Comparison of ENCODE assay signal across 10 cellular contexts in genomic region chr20:46562009-46562372, GRCh38. TPM values are rescaled to one million over a fixed set of nuclear protein-coding genes. Genes with fewer than 3 reads are reported as not detected.
DNase-seq lines count a peak whose midpoint lies in the region; ATAC-seq and TF ChIP-seq lines count a peak whose summit lies in the region.
"Had no signal": no experiment of that assay in that cellular context is flagged by ENCODE, and none has a peak within 500 bp of the region (broad histone marks: within the 10 kb centered on the region; RNA-seq: fewer than 3 reads in every experiment).

No MANE protein-coding gene starts in this region.

- DNase-seq in dorsolateral prefrontal cortex (no peak), prostate gland (ENCODE audit: low spot score) (no peak), NCI-H2107 treated with DMSO at 0.1 percent for 48 hours (lab: John Stamatoyannopoulos, UW; ENCODE audit: unreplicated experiment) (no peak)
- no peak for DNase-seq in activated CD4-positive, alpha-beta memory T cell treated with anti-CD3 and anti-CD28 coated beads, Interleukin-2, amount 10 ng/mL, durations not matched to agents 7 days and 5 days
- DNase-seq in stimulated activated effector memory CD8-positive, alpha-beta T cell treated with anti-CD3 and anti-CD28 coated beads, Interleukin-12 subunit alpha, Interleukin-12 subunit beta, amount 100 ng/mL, for 72 hours (ENCODE audit: low spot score in 2 of 2), result no peak

- CTCF ChIA-PET in activated CD4-positive, alpha-beta memory T cell treated with anti-CD3 and anti-CD28 coated beads, Interleukin-2, amount 10 ng/mL, durations not matched to agents 7 days and 5 days (lab: Charles Lee), result interaction anchor here (0.6 to 2.4 kb wide), 8 partner anchors 10 to 733 kb away, joined by 3 to 20 read pairs (median 6); partner anchors contain the start of genes OCSTAMP and TP53RK

- WGBS in prostate gland, result 43% methylated on average over 5 of the region's 5 CpGs

- H3K9me3 ChIP-seq in muscle layer of duodenum (ENCODE audit: control insufficient read depth in 1 of 2, low read length in 2 of 2) (no peaks in the 10 kb centered on the region), prostate gland (no peaks in the 10 kb centered on the region)

- H3K4me3 Mint-ChIP-seq in activated CD4-positive, alpha-beta memory T cell treated with anti-CD3 and anti-CD28 coated beads, Interleukin-2, amount 10 ng/mL, durations not matched to agents 7 days and 5 days, result no peak overlapping the region
- H3K4me3 Mint-ChIP-seq in stimulated activated effector memory CD8-positive, alpha-beta T cell treated with anti-CD3 and anti-CD28 coated beads, Interleukin-12 subunit alpha, Interleukin-12 subunit beta, amount 100 ng/mL, for 72 hours, result no peak overlapping the region
- H3K4me3 Mint-ChIP-seq: activated CD8-positive, alpha-beta T cell treated with anti-CD3 and anti-CD28 coated beads for 36 hours had no signal

- H3K36me3 Mint-ChIP-seq in activated CD4-positive, alpha-beta memory T cell treated with anti-CD3 and anti-CD28 coated beads, Interleukin-2, amount 10 ng/mL, durations not matched to agents 7 days and 5 days (ENCODE audit: low read depth), result peaks cover 6% of the 10 kb centered on the region
- no peaks in the 10 kb centered on the region for H3K36me3 Mint-ChIP-seq in stimulated activated effector memory CD8-positive, alpha-beta T cell treated with anti-CD3 and anti-CD28 coated beads, Interleukin-12 subunit alpha, Interleukin-12 subunit beta, amount 100 ng/mL, for 72 hours

- peak; percentile 24 for ATAC-seq in HG03280 (IDR thresholded peaks at IDR 0.05; ENCODE audit: unreplicated experiment)
- ATAC-seq in stimulated activated effector memory CD8-positive, alpha-beta T cell treated with anti-CD3 and anti-CD28 coated beads, Interleukin-12 subunit alpha, Interleukin-12 subunit beta, amount 100 ng/mL, for 72 hours, result no peak

- H3K4me1 Mint-ChIP-seq in activated CD4-positive, alpha-beta memory T cell treated with anti-CD3 and anti-CD28 coated beads, Interleukin-2, amount 10 ng/mL, durations not matched to agents 7 days and 5 days, result peaks cover 38% of the 10 kb centered on the region
- peaks cover 40% of the 10 kb centered on the region for H3K4me1 Mint-ChIP-seq in stimulated activated effector memory CD8-positive, alpha-beta T cell treated with anti-CD3 and anti-CD28 coated beads, Interleukin-12 subunit alpha, Interleukin-12 subunit beta, amount 100 ng/mL, for 72 hours

- H3K4me1 ChIP-seq in muscle layer of duodenum (ENCODE audit: control insufficient read depth in 1 of 2, insufficient read depth in 2 of 2, low read length in 2 of 2), result peaks cover 0 to 5% of the 10 kb centered on the region in 2 donors
- H3K4me1 ChIP-seq in prostate gland (replicated peaks), result no peaks in the 10 kb centered on the region

- no peaks in the 10 kb centered on the region for H3K36me3 ChIP-seq in muscle layer of duodenum (ENCODE audit: control insufficient read depth in 1 of 2, insufficient read depth in 2 of 2, low read length in 2 of 2)
- H3K36me3 ChIP-seq in prostate gland, result no peaks in the 10 kb centered on the region

- no peak for TF ChIP-seq CTCF in 22Rv1 (IDR thresholded peaks at IDR 0.05)
- TF ChIP-seq CTCF in dorsolateral prefrontal cortex (IDR thresholded peaks at IDR 0.05 in 54 of 56, conservative IDR thresholded peaks at IDR 0.05 in 2 of 56; ENCODE audit: low read depth in 1 of 56, partially characterized antibody in 56 of 56), result no peak
- no peak for TF ChIP-seq CTCF in prostate gland (IDR thresholded peaks at IDR 0.05)

- TF ChIP-seq POLR2A in prostate gland (IDR thresholded peaks at IDR 0.05), result no peak

- intact Hi-C loops in dorsolateral prefrontal cortex (cut with DNase I), result loop anchor here (2.0 to 5.0 kb wide), 4 partner anchors 75 to 127 kb away; partner anchors contain the start of gene TP53RK (in 1 of the 2)
- intact Hi-C loops in prostate gland (cut with DNase I), result loop anchor here (5.0 kb wide), 1 partner anchor 120 kb away; no protein-coding TSS in a partner anchor

- peak overlapping the region; percentile 9 to 65 (median 48) for H3K4me3 ChIP-seq in dorsolateral prefrontal cortex
- H3K4me3 ChIP-seq in muscle layer of duodenum (ENCODE audit: low read depth in 1 of 2, low read length in 2 of 2), result peak overlapping the region; percentile 45 to 56
- H3K4me3 ChIP-seq in prostate gland, result no peak overlapping the region

- H3K27ac Mint-ChIP-seq in activated CD4-positive, alpha-beta memory T cell treated with anti-CD3 and anti-CD28 coated beads, Interleukin-2, amount 10 ng/mL, durations not matched to agents 7 days and 5 days, result no peak overlapping the region
- no peak overlapping the region for H3K27ac Mint-ChIP-seq in stimulated activated effector memory CD8-positive, alpha-beta T cell treated with anti-CD3 and anti-CD28 coated beads, Interleukin-12 subunit alpha, Interleukin-12 subunit beta, amount 100 ng/mL, for 72 hours
- H3K27ac Mint-ChIP-seq: activated CD8-positive, alpha-beta T cell treated with anti-CD3 and anti-CD28 coated beads for 36 hours had no signal

- POLR2A ChIA-PET in activated CD4-positive, alpha-beta memory T cell treated with anti-CD3 and anti-CD28 coated beads, Interleukin-2, amount 10 ng/mL, durations not matched to agents 7 days and 5 days (lab: Charles Lee), result interaction anchor here (1.4 to 1.9 kb wide), 2 partner anchors 9 to 49 kb away, joined by 3 to 8 read pairs; partner anchors contain the start of gene ZNF334

- no peaks in the 10 kb centered on the region for H3K9me3 Mint-ChIP-seq in activated CD4-positive, alpha-beta memory T cell treated with anti-CD3 and anti-CD28 coated beads, Interleukin-2, amount 10 ng/mL, durations not matched to agents 7 days and 5 days
- no peaks in the 10 kb centered on the region for H3K9me3 Mint-ChIP-seq in stimulated activated effector memory CD8-positive, alpha-beta T cell treated with anti-CD3 and anti-CD28 coated beads, Interleukin-12 subunit alpha, Interleukin-12 subunit beta, amount 100 ng/mL, for 72 hours
- H3K9me3 Mint-ChIP-seq: activated CD8-positive, alpha-beta T cell treated with anti-CD3 and anti-CD28 coated beads for 36 hours had no signal

- H3K27me3 ChIP-seq in dorsolateral prefrontal cortex (no peaks in the 10 kb centered on the region), muscle layer of duodenum (ENCODE audit: low read depth, low read length) (no peaks in the 10 kb centered on the region), prostate gland (replicated peaks; ENCODE audit: insufficient read depth) (no peaks in the 10 kb centered on the region)

- H3K27me3 Mint-ChIP-seq in activated CD4-positive, alpha-beta memory T cell treated with anti-CD3 and anti-CD28 coated beads, Interleukin-2, amount 10 ng/mL, durations not matched to agents 7 days and 5 days, result peaks cover 8% of the 10 kb centered on the region

- H3K27ac ChIP-seq in 22Rv1 (0 out of 2 replicates have a peak overlapping the region, but pooled peaks have one; percentile 69), dorsolateral prefrontal cortex (peak overlapping the region; percentile 81 to 100 (median 96)), muscle layer of duodenum (ENCODE audit: low read length) (no peak overlapping the region), prostate gland (peak overlapping the region in 1 of 2 donors; percentile 9)

RNA-seq across cellular contexts. Expression of gene OCSTAMP, which starts 11.5 kb away (rescaled TPM):
- total RNA-seq in dorsolateral prefrontal cortex, result under 1 TPM in 7 of 120 experiments, not detected in 113; 0.22 to 0.64 (median 0.45) TPM
- not detected for total RNA-seq in prostate gland
- total RNA-seq in activated CD4-positive, alpha-beta memory T cell treated with anti-CD3 and anti-CD28 coated beads, Interleukin-2, amount 10 ng/mL, durations not matched to agents 7 days and 5 days, result under 1 TPM in 1 of 2 experiments, not detected in 1; 0.15 TPM
- total RNA-seq: activated CD8-positive, alpha-beta T cell treated with anti-CD3 and anti-CD28 coated beads for 36 hours; left lobe of liver had no signal

RNA-seq across cellular contexts. Expression of gene ZNF334, which starts 48.6 kb away (rescaled TPM):
- total RNA-seq in dorsolateral prefrontal cortex (10 to 100 TPM in 119 of 120 experiments, 1 to 10 TPM in 1; 9.9 to 30.3 (median 15.7) TPM), prostate gland (10 to 100 TPM in 1 of 2 donors, 1 to 10 TPM in 1; 7.8 to 23.3 TPM)
- 1 to 10 TPM; 1.4 TPM for total RNA-seq in activated CD4-positive, alpha-beta memory T cell treated with anti-CD3 and anti-CD28 coated beads, Interleukin-2, amount 10 ng/mL, durations not matched to agents 7 days and 5 days

Comparison
In these comparisons a context has a peak if more than half of its experiments do, and no peak if none do; other contexts are left out.
1. H3K4me3 ChIP-seq: peak in dorsolateral prefrontal cortex (59 of 59) and muscle layer of duodenum (2 of 2); none in prostate gland (0 of 2).